ENCODE assay signal across 8 cellular contexts in the genomic region with DNA sequence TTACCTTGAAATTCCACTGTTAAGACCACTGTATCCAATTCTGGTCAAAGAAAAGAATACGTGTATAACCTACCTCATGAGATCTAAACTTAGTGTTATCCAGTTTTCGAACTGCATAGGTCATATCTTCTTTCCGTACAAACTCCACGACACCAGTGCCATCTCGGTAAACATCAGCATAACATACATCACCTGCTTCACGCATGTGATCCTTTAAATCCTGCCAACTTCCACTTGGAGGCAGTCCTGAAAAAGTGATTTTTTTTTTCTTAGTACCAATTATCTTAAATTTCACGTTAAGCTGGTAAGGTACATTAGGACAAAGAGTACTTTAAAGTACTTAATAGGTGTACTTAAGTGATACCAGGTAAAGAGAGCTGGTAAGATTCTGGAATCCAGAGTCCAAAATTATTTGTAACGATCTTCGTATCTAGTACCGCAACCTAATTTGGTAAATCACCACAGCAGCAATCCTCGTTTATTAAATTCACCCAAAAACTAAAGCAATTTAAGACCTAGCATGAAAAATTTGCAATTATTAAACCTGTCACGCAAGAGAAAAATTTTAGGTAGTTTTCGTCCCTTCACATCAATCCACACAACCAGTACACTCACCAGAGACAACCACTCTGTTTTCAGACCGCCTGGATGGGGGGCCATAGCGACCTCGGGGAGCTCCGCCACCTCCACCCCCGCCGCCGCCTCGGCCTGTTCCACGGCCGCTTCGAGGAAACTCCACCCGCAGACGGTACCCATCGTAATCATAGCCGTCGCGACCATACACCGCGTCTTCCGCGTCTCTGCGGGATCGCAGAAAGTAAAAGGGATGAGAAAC. TPM values are rescaled to one million over a fixed set of nuclear protein-coding genes. Genes with fewer than 3 reads are reported as not detected.
DNase-seq lines count a peak whose midpoint lies in the region; ATAC-seq and TF ChIP-seq lines count a peak whose summit lies in the region.

No MANE protein-coding gene starts in this region.

- ATAC-seq in T-cell (replicated peaks in 1 of 4) (peak in 1 of 4 experiments; percentile 2), HG03159 (IDR thresholded peaks at IDR 0.05; ENCODE audit: unreplicated experiment) (no peak), HG02938 (IDR thresholded peaks at IDR 0.05; ENCODE audit: unreplicated experiment) (no peak)

- 4 to 6% methylated on average over 30 to 36 of the region's 36 CpGs for WGBS in GM23248 (ENCODE audit: low coverage in 1 of 2, low lambda C conversion rate in 2 of 2, missing lambda C conversion rate in 2 of 2), 2 experiments

- H3K79me2 ChIP-seq in GM23248 (ENCODE audit: insufficient read depth): peaks cover 76% of the 10 kb centered on the region

- peaks cover 62 to 67% (median 65%) of the 10 kb centered on the region in 3 donors for H3K4me1 Mint-ChIP-seq in T-cell

- H3K4me3 ChIP-seq in GM23248 (peak overlapping the region; percentile 99), fibroblast of the aortic adventitia (ENCODE audit: low read depth, low read length) (peak overlapping the region; percentile 97), skin epidermis (peak overlapping the region; percentile 79 to 98 (median 92))

- H3K27ac ChIP-seq in GM23248 (peak overlapping the region; percentile 92), skin epidermis (peak overlapping the region; percentile 67 to 98 (median 97))

- no peaks in the 10 kb centered on the region for H3K9me3 Mint-ChIP-seq in T-cell

- in situ Hi-C loops in GM23248 (cut with MboI): no loop called here

- H4K20me1 ChIP-seq in GM23248 (ENCODE audit: insufficient read depth): peaks cover 20% of the 10 kb centered on the region

- no peaks in the 10 kb centered on the region for H3K27me3 Mint-ChIP-seq in T-cell

- H3K9ac ChIP-seq in GM23248: peak overlapping the region; percentile 98

- peak overlapping the region; percentile 99 for H3K27ac Mint-ChIP-seq in T-cell

- peak overlapping the region; percentile 100 for H3K4me3 Mint-ChIP-seq in T-cell

- peak overlapping the region; percentile 98 for H3K4me2 ChIP-seq in GM23248 (ENCODE audit: unreplicated experiment)

- no peaks in the 10 kb centered on the region for H3K9me3 ChIP-seq in GM23248 (ENCODE audit: low read depth)

- H3F3A ChIP-seq in GM23248 (ENCODE audit: insufficient read depth): peaks cover 51% of the 10 kb centered on the region

- POLR2A ChIA-PET in T-cell (lab: Charles Lee): interaction anchor here (0.6 to 1.0 kb wide), 5 partner anchors 9 to 1104 kb away, joined by 3 to 8 read pairs (median 3); no protein-coding TSS in a partner anchor

- DNase-seq in GM23248 (peak; percentile 35), T-cell (peak in 4 of 34 experiments; percentile 17 to 45 (median 26)), fibroblast of the aortic adventitia (ENCODE audit: low read depth) (no peak), NCI-H1436 treated with DMSO at 0.1 percent for 48 hours (lab: John Stamatoyannopoulos, UW) (no peak), NCI-H1436 (lab: John Stamatoyannopoulos, UW) (no peak)

- CTCF ChIA-PET in T-cell (lab: Charles Lee): interaction anchor here (0.7 to 2.4 kb wide), 4 partner anchors 9 to 77 kb away, joined by 3 to 18 read pairs (median 6); a partner anchor contains a TSS

- no peak for TF ChIP-seq CTCF in fibroblast of the aortic adventitia (IDR thresholded peaks at IDR 0.05; ENCODE audit: insufficient read depth, low read length)

- H2AFZ ChIP-seq in GM23248: peak overlapping the region; percentile 90

- peaks cover 43% of the 10 kb centered on the region for H3K4me1 ChIP-seq in GM23248 (ENCODE audit: insufficient read depth)

- no peaks in the 10 kb centered on the region for H3K9me2 ChIP-seq in GM23248 (ENCODE audit: insufficient read depth)

- no peaks in the 10 kb centered on the region for H3K27me3 ChIP-seq in GM23248 (replicated peaks; ENCODE audit: insufficient read depth)

- H3K36me3 ChIP-seq in GM23248 (ENCODE audit: low read depth): peaks cover 42% of the 10 kb centered on the region

- peaks cover 47% of the 10 kb centered on the region for H3K36me3 Mint-ChIP-seq in T-cell

RNA-seq across cellular contexts. Expression of a gene that starts 1.1 kb away (rescaled TPM):
- 204 and 228 TPM in 2 replicates for total RNA-seq in GM23248 (2014; rRNA removed; shearing (Covaris generic))
- polyA plus RNA-seq in GM23248 (2016; fragmentation: Nextera tagmentation; extraction: Ambion mirVana): 125 and 130 TPM in 2 replicates
- total RNA-seq in T-cell (100 to 1,000 TPM; 112 to 266 (median 261) TPM), fibroblast of the aortic adventitia (ENCODE audit: low replicate concordance) (330 and 375 TPM in 2 replicates)

RNA-seq across cellular contexts. Expression of a gene that starts 17.9 kb away (rescaled TPM):
- 45.5 and 51.9 TPM in 2 replicates for total RNA-seq in GM23248 (2014; rRNA removed; shearing (Covaris generic))
- polyA plus RNA-seq in GM23248 (2016; fragmentation: Nextera tagmentation; extraction: Ambion mirVana): 30.5 and 32.2 TPM in 2 replicates
- total RNA-seq in T-cell (10 to 100 TPM; 43.1 to 68.1 (median 63.8) TPM), fibroblast of the aortic adventitia (ENCODE audit: low replicate concordance) (16.4 and 76.2 TPM in 2 replicates)

RNA-seq across cellular contexts. Expression of a gene that starts 50.7 kb away (rescaled TPM):
- total RNA-seq in GM23248 (2014; rRNA removed; shearing (Covaris generic)): 11.1 and 18.8 TPM in 2 replicates
- polyA plus RNA-seq in GM23248 (2016; fragmentation: Nextera tagmentation; extraction: Ambion mirVana): 13.6 and 15.5 TPM in 2 replicates
- total RNA-seq in T-cell (1 to 10 TPM in 1 of 5 donors, under 1 TPM in 3, not detected in 1; 0.33 to 1.4 (median 0.74) TPM), fibroblast of the aortic adventitia (ENCODE audit: low replicate concordance) (17.1 and 25.7 TPM in 2 replicates)
